8 cellular contexts compared by ENCODE assay signal in the genomic region with DNA sequence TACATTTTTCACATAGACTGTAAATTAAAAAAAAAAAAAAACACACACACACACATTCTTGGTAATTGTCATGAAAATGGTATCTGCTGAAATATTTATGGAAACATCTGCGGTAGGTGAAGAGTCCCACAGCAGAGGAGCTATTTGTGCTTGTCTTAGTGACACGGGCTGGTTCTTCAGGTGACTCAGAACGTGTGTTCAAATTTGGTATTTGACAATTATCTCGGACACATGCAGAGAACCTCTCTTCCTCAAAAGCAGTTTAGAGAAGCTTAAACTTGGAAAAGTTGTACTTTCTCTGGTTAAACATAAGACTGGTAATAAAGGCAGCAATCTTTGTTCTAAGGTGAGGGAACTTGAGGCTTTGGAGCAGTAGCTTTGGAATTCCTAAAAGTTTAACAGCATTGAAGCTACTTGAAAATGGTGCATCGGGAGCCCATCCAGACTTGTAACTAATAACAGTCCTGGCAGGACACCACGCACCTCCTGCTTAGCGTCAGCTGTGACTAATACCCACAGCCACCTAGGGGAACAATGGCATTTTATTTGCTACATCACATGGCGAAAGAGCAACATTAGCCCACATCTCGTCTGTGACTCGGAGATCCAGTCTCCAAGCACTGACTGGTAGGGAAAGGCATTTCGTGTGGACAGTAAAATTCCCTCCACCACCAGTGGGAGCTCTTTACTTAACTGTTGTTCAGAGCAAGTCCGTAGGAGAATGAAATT.
A peak's percentile ranks its signal among the peaks of the same experiment; 100 is the strongest.
DNase-seq lines count a peak whose midpoint lies in the region; ATAC-seq, FAIRE-seq and TF ChIP-seq lines count a peak whose summit lies in the region.

No MANE protein-coding gene starts in this region.

- H2AFZ ChIP-seq in HepG2 (ENCODE audit: low read length): no peak overlapping the region

- peak; percentile 89 for DNase-seq in A172 (ENCODE audit: low spot score)
- DNase-seq in GM13977 (ENCODE audit: low spot score): no peak
- DNase-seq in NCI-H526 treated with DMSO at 0.1 percent for 48 hours (lab: John Stamatoyannopoulos, UW): peak; percentile 77
- DNase-seq in coronary artery (ENCODE audit: low spot score): no peak
- peak; percentile 16 for DNase-seq in HepG2 (ENCODE audit: low spot score)
- peak in 1 of 2 donors; percentile 42 for DNase-seq in upper lobe of left lung
- DNase-seq in T-helper 1 cell: no peak

- no peaks in the 10 kb centered on the region for H3K4me1 ChIP-seq in HepG2 (ENCODE audit: insufficient read depth, low read length)
- H3K4me1 ChIP-seq in upper lobe of left lung: no peaks in the 10 kb centered on the region

- no TSS peak for BruUV-seq in HepG2 (replicated peaks; lab: Mats Ljungman, UMichigan)

- H3K9ac ChIP-seq in HepG2 (ENCODE audit: insufficient read depth, low read depth, low read length): no peak overlapping the region

- TF ChIP-seq CTCF in GM13977 (IDR thresholded peaks at IDR 0.05; ENCODE audit: extremely low read depth, insufficient read depth, missing control alignments): peak; percentile 28
- TF ChIP-seq CTCF in coronary artery (IDR thresholded peaks at IDR 0.05): peak; percentile 56
- peak; percentile 59 for TF ChIP-seq CTCF in HepG2 (CRISPR knock-in tag; IDR thresholded peaks at IDR 0.05)
- TF ChIP-seq CTCF in upper lobe of left lung (IDR thresholded peaks at IDR 0.05): peak in 5 of 6 experiments; percentile 28 to 58 (median 53)

- H3K9me3 ChIP-seq in HepG2 (ENCODE audit: low read length): peaks cover 27% of the 10 kb centered on the region
- no peaks in the 10 kb centered on the region for H3K9me3 ChIP-seq in upper lobe of left lung

- no peak overlapping the region for H3K27ac ChIP-seq in coronary artery
- H3K27ac ChIP-seq in HepG2 (ENCODE audit: extremely low read length, insufficient read depth, low read length): no peak overlapping the region
- H3K27ac ChIP-seq in upper lobe of left lung: no peak overlapping the region

- CTCF ChIA-PET in HepG2 (lab: Yijun Ruan, JAX; ENCODE audit: low intra/inter-chr PET ratio, low total read pairs): no interaction called here

- no peak overlapping the region for H3K4me2 ChIP-seq in HepG2 (ENCODE audit: low read depth, low read length)

- TF ChIP-seq EP300 in HepG2 (IDR thresholded peaks at IDR 0.05; ENCODE audit: low read depth in 2 of 2, low read length in 2 of 2): no peak
- TF ChIP-seq EP300 in HepG2 (CRISPR knock-in tag; IDR thresholded peaks at IDR 0.05; ENCODE audit: borderline replicate concordance): no peak
- TF ChIP-seq EP300 in upper lobe of left lung (IDR thresholded peaks at IDR 0.05): no peak

- 11% methylated on average over 8 of the region's 12 CpGs for WGBS in HepG2 (ENCODE audit: low lambda C conversion rate)
- 39 to 40% methylated on average over 12 of the region's 12 CpGs for WGBS in upper lobe of left lung, 2 donors

- TF ChIP-seq POLR2A in HepG2 (IDR thresholded peaks at IDR 0.05; ENCODE audit: insufficient read depth in 1 of 2, low read depth in 2 of 2, low read length in 2 of 2) (no peak), upper lobe of left lung (IDR thresholded peaks at IDR 0.05) (no peak)

- FAIRE-seq in HepG2 (lab: Jason Lieb, UNC): peak; percentile 32

- H4K20me1 ChIP-seq in HepG2 (ENCODE audit: insufficient read depth, low read length): no peaks in the 10 kb centered on the region

- H3K36me3 ChIP-seq in HepG2 (replicated peaks in 1 of 2; ENCODE audit: control insufficient read depth in 1 of 2, insufficient read depth in 2 of 2, low read length in 2 of 2) (no peaks in the 10 kb centered on the region), upper lobe of left lung (no peaks in the 10 kb centered on the region)

- peak; percentile 89 for ATAC-seq in HepG2
- peak; percentile 51 to 89 for ATAC-seq in upper lobe of left lung (ENCODE audit: low FRiP score in 2 of 2)
- ATAC-seq in GM18909 (IDR thresholded peaks at IDR 0.05; ENCODE audit: poor library complexity, unreplicated experiment): no peak

- no peaks in the 10 kb centered on the region for H3K79me2 ChIP-seq in HepG2 (ENCODE audit: insufficient read depth, low read length)

- POLR2A ChIA-PET in HepG2 (lab: Yijun Ruan, JAX): no interaction called here

- H3K27me3 ChIP-seq in HepG2 (ENCODE audit: control insufficient read depth in 1 of 2, insufficient read depth in 2 of 2, low read length in 2 of 2) (no peaks in the 10 kb centered on the region), upper lobe of left lung (no peaks in the 10 kb centered on the region)

- TF ChIP-seq RAD21 in HepG2 (CRISPR knock-in tag; IDR thresholded peaks at IDR 0.05): no peak

- H3K4me3 ChIP-seq in coronary artery (peak overlapping the region; percentile 22), HepG2 (replicated peaks in 1 of 3; ENCODE audit: insufficient read depth in 1 of 3, low read depth in 2 of 3, low read length in 3 of 3) (no peak overlapping the region), upper lobe of left lung (no peak overlapping the region)

- in situ Hi-C loops in GM13977 (cut with MboI; ENCODE audit: low pct_unique_long_range_greater_than_20kb, low sequenced_read_pairs, unreplicated experiment) (no loop called here), HepG2 (cut with HindIII; ENCODE audit: extremely low pct_ligation_motif_present, low pct_unique_long_range_greater_than_20kb) (loop anchor here (25.0 kb wide), 1 partner anchor 1966 kb away; a partner anchor contains a TSS)

- intact Hi-C loops in HepG2 (cut with micrococcal nuclease; ENCODE audit: unreplicated experiment): loop anchor here (10.0 kb wide), 2 partner anchors 633 to 1963 kb away; a partner anchor contains a TSS

TF ChIP-seq in HepG2, 621 proteins besides CTCF, POLR2A, EP300 and RAD21:
- no peak for TF ChIP-seq YEATS4 (CRISPR knock-in tag; IDR thresholded peaks at IDR 0.05; ENCODE audit: borderline replicate concordance)
- TF ChIP-seq KDM5B (CRISPR knock-in tag; IDR thresholded peaks at IDR 0.05; ENCODE audit: borderline replicate concordance): no peak
- no peak for TF ChIP-seq ZFYVE20 (CRISPR knock-in tag; IDR thresholded peaks at IDR 0.05; ENCODE audit: borderline replicate concordance, low read depth)
- no peak for TF ChIP-seq ZNF788 (CRISPR knock-in tag; IDR thresholded peaks at IDR 0.05; ENCODE audit: borderline replicate concordance)
- TF ChIP-seq, protein P1, sequence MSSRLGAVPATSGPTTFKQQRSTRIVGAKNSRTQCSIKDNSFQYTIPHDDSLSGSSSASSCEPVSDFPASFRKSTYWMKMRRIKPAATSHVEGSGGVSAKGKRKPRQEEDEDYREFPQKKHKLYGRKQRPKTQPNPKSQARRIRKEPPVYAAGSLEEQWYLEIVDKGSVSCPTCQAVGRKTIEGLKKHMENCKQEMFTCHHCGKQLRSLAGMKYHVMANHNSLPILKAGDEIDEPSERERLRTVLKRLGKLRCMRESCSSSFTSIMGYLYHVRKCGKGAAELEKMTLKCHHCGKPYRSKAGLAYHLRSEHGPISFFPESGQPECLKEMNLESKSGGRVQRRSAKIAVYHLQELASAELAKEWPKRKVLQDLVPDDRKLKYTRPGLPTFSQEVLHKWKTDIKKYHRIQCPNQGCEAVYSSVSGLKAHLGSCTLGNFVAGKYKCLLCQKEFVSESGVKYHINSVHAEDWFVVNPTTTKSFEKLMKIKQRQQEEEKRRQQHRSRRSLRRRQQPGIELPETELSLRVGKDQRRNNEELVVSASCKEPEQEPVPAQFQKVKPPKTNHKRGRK (CRISPR knock-in tag; IDR thresholded peaks at IDR 0.05): no peak
- no peak for TF ChIP-seq ATF7-NPFF (CRISPR knock-in tag; IDR thresholded peaks at IDR 0.05; ENCODE audit: low read depth)
- TF ChIP-seq ZNF775 (CRISPR knock-in tag; IDR thresholded peaks at IDR 0.05; ENCODE audit: borderline replicate concordance): no peak
- TF ChIP-seq, protein P2, sequence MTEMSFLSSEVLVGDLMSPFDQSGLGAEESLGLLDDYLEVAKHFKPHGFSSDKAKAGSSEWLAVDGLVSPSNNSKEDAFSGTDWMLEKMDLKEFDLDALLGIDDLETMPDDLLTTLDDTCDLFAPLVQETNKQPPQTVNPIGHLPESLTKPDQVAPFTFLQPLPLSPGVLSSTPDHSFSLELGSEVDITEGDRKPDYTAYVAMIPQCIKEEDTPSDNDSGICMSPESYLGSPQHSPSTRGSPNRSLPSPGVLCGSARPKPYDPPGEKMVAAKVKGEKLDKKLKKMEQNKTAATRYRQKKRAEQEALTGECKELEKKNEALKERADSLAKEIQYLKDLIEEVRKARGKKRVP (CRISPR knock-in tag; IDR thresholded peaks at IDR 0.05): no peak
- TF ChIP-seq ZNF678 (CRISPR knock-in tag; IDR thresholded peaks at IDR 0.05): no peak
- TF ChIP-seq KMT2B (CRISPR knock-in tag; IDR thresholded peaks at IDR 0.05): no peak
- peak; percentile 41; the same call in 1 of the 2 replicates for TF ChIP-seq SMC3 (IDR thresholded peaks at IDR 0.05; ENCODE audit: low read length)
- TF ChIP-seq ZNF644 (CRISPR knock-in tag; IDR thresholded peaks at IDR 0.05; ENCODE audit: low read depth): no peak
- no peak for TF ChIP-seq SAP130 (CRISPR knock-in tag; IDR thresholded peaks at IDR 0.05; ENCODE audit: low read depth)
- no peak for TF ChIP-seq AGO1 (IDR thresholded peaks at IDR 0.05; ENCODE audit: low read depth, low read length, poor library complexity, severe bottlenecking)
- TF ChIP-seq STAG1 (CRISPR knock-in tag; IDR thresholded peaks at IDR 0.05): peak; percentile 55

Comparison
In these comparisons a context has a peak if more than half of its experiments do, and no peak if none do; other contexts are left out.
1. DNase-seq: peak in A172 (single experiment), NCI-H526 treated with DMSO at 0.1 percent for 48 hours (single experiment) and HepG2 (single experiment); none in GM13977 (single experiment), coronary artery (single experiment) and T-helper 1 cell (0 of 5).
2. Peak in every context shown above with its lines, with median percentiles within 50 percentile points of each other: CTCF ChIP-seq.